1 cellular context compared by ENCODE assay signal in genomic region chr6:26251354-26252081, GRCh38.
TF ChIP-seq lines count a peak whose summit lies in the region.

No MANE protein-coding gene starts in this region.

TF ChIP-seq in HepG2, 621 proteins besides CTCF, POLR2A, EP300 and RAD21 (continued from another document and continues in another):
- TF ChIP-seq FOXP4 (CRISPR knock-in tag; IDR thresholded peaks at IDR 0.05) (peak; percentile 21; the same call in 1 of the 2 replicates), TOE1 (CRISPR knock-in tag; IDR thresholded peaks at IDR 0.05) (no peak), HNF4G (IDR thresholded peaks at IDR 0.05; ENCODE audit: borderline replicate concordance, low read depth, low read length) (no peak), HNF4G (CRISPR knock-in tag; IDR thresholded peaks at IDR 0.05; ENCODE audit: borderline replicate concordance, low read depth) (no peak), ZNF598 (CRISPR knock-in tag; IDR thresholded peaks at IDR 0.05; ENCODE audit: borderline replicate concordance) (peak; percentile 73; the same call in 1 of the 2 replicates), NFE2 (CRISPR knock-in tag; IDR thresholded peaks at IDR 0.05) (no peak), ATAD3A (CRISPR knock-in tag; IDR thresholded peaks at IDR 0.05) (0 out of 2 replicates have a peak, but pooled peaks have one; percentile 27), CREM (IDR thresholded peaks at IDR 0.05) (no peak), CREM (CRISPR knock-in tag; IDR thresholded peaks at IDR 0.05) (no peak), GATAD1 (CRISPR knock-in tag; IDR thresholded peaks at IDR 0.05) (no peak), REL (CRISPR knock-in tag; conservative IDR thresholded peaks at IDR 0.05) (no peak), EZH2 (conservative IDR thresholded peaks at IDR 0.05; ENCODE audit: low read depth, low read length) (peak; percentile 90), SALL2 (CRISPR knock-in tag; IDR thresholded peaks at IDR 0.05) (0 out of 2 replicates have a peak, but pooled peaks have one; percentile 38), ZNF724P (CRISPR knock-in tag; IDR thresholded peaks at IDR 0.05; ENCODE audit: borderline replicate concordance) (no peak), SIN3B (IDR thresholded peaks at IDR 0.05; ENCODE audit: low read length) (no peak), FIP1L1 (IDR thresholded peaks at IDR 0.05; ENCODE audit: borderline replicate concordance, insufficient read depth, low read depth, low read length) (no peak), ZNF652 (CRISPR knock-in tag; IDR thresholded peaks at IDR 0.05; ENCODE audit: borderline replicate concordance, low read depth) (no peak), CEBPB (IDR thresholded peaks at IDR 0.05; ENCODE audit: borderline replicate concordance, low read depth, low read length) (no peak), ZNF318 (CRISPR knock-in tag; IDR thresholded peaks at IDR 0.05) (no peak), ZBTB43 (CRISPR knock-in tag; conservative IDR thresholded peaks at IDR 0.05) (no peak), HOMEZ (CRISPR knock-in tag; IDR thresholded peaks at IDR 0.05; ENCODE audit: low read depth) (no peak), HES4 (CRISPR knock-in tag; IDR thresholded peaks at IDR 0.05; ENCODE audit: borderline replicate concordance) (no peak), ZNF687 (CRISPR knock-in tag; IDR thresholded peaks at IDR 0.05) (peak; percentile 69), ZNF451 (CRISPR knock-in tag; IDR thresholded peaks at IDR 0.05) (no peak), ATF7-NPFF (CRISPR knock-in tag; IDR thresholded peaks at IDR 0.05; ENCODE audit: low read depth) (no peak), HOXD1 (CRISPR knock-in tag; IDR thresholded peaks at IDR 0.05) (0 out of 2 replicates have a peak, but pooled peaks have one; percentile 27), ATM (IDR thresholded peaks at IDR 0.05; ENCODE audit: borderline replicate concordance) (no peak), ATF3 (CRISPR knock-in tag; IDR thresholded peaks at IDR 0.05) (no peak), SNAPC5 (CRISPR knock-in tag; IDR thresholded peaks at IDR 0.05; ENCODE audit: borderline replicate concordance) (no peak), ASH2L (IDR thresholded peaks at IDR 0.05; ENCODE audit: insufficient read length, low read depth, low read length) (no peak), DNMT3B (CRISPR knock-in tag; conservative IDR thresholded peaks at IDR 0.05) (0 out of 2 replicates have a peak, but pooled peaks have one; percentile 39), ZNF33A (CRISPR knock-in tag; IDR thresholded peaks at IDR 0.05; ENCODE audit: borderline replicate concordance) (no peak), DMAP1 (CRISPR knock-in tag; IDR thresholded peaks at IDR 0.05) (no peak), PBX3 (CRISPR knock-in tag; IDR thresholded peaks at IDR 0.05; ENCODE audit: borderline replicate concordance) (no peak), ZFP41 (CRISPR knock-in tag; IDR thresholded peaks at IDR 0.05; ENCODE audit: borderline replicate concordance) (no peak), PAXIP1 (CRISPR knock-in tag; conservative IDR thresholded peaks at IDR 0.05) (no peak; the same call in 1 of the 2 replicates), ZFX (CRISPR knock-in tag; IDR thresholded peaks at IDR 0.05; ENCODE audit: low read depth) (0 out of 2 replicates have a peak, but pooled peaks have one; percentile 13)
